ENCODE assay signal across 27 cellular contexts in genomic region chr10:126843299-126843934, GRCh38.
"Had no signal": no experiment of that assay in that cellular context is flagged by ENCODE, and none has a peak within 500 bp of the region (broad histone marks: within the 10 kb centered on the region; RNA-seq: fewer than 3 reads in every experiment).

No MANE protein-coding gene starts in this region.

- H3K36me3 ChIP-seq: breast epithelium, gastrocnemius medialis, left lung, right atrium auricular region, stomach, thyroid gland had no signal

- H3K4me3 ChIP-seq: breast epithelium, gastrocnemius medialis, left lung, lung, right atrium auricular region, stomach, thyroid gland had no signal

- H3K27me3 ChIP-seq: breast epithelium, gastrocnemius medialis, left lung, right atrium auricular region, stomach, thyroid gland had no signal

- H3K4me3 Mint-ChIP-seq: activated B cell treated with CpG ODN at 0.5 μM for 24 hours; activated CD8-positive, alpha-beta T cell treated with anti-CD3 and anti-CD28 coated beads for 36 hours; activated naive CD4-positive, alpha-beta T cell treated with anti-CD3 and anti-CD28 coated beads, Interleukin-2, amount 50 U/mL, for 24 hours; activated naive CD8-positive, alpha-beta T cell treated with anti-CD3 and anti-CD28 coated beads, Interleukin-2, amount 50 U/mL, for 24 hours; central memory CD8-positive, alpha-beta T cell; immature natural killer cell; naive B cell; nephron progenitor cell; stimulated activated naive B cell treated with anti-CD40 and anti-IgM and Interleukin-4, amounts not matched to agents 10 μg/mL and 1 μg/mL and 100 μg/mL, for 72 hours; T-cell; T-helper 2 cell treated with Interferon-gamma antibody and Interleukin-4, amounts not matched to agents 5 μg/mL and 100 μg/mL, for 36 hours had no signal

- H3K4me1 ChIP-seq: breast epithelium, gastrocnemius medialis, left lung, right atrium auricular region had no signal

- H3K9me3 Mint-ChIP-seq: activated B cell treated with CpG ODN at 0.5 μM for 24 hours; activated naive CD4-positive, alpha-beta T cell treated with anti-CD3 and anti-CD28 coated beads, Interleukin-2, amount 50 U/mL, for 24 hours; activated naive CD8-positive, alpha-beta T cell treated with anti-CD3 and anti-CD28 coated beads, Interleukin-2, amount 50 U/mL, for 24 hours; immature natural killer cell; nephron progenitor cell had no signal

- H3K27me3 Mint-ChIP-seq: activated B cell treated with CpG ODN at 0.5 μM for 24 hours; activated CD8-positive, alpha-beta T cell treated with anti-CD3 and anti-CD28 coated beads for 36 hours; activated naive CD4-positive, alpha-beta T cell treated with anti-CD3 and anti-CD28 coated beads, Interleukin-2, amount 50 U/mL, for 24 hours; activated naive CD8-positive, alpha-beta T cell treated with anti-CD3 and anti-CD28 coated beads, Interleukin-2, amount 50 U/mL, for 24 hours; central memory CD8-positive, alpha-beta T cell; stimulated activated naive B cell treated with anti-CD40 and anti-IgM and Interleukin-4, amounts not matched to agents 10 μg/mL and 1 μg/mL and 100 μg/mL, for 72 hours had no signal

- ATAC-seq: activated CD8-positive, alpha-beta T cell treated with anti-CD3 and anti-CD28 coated beads for 36 hours; activated naive CD8-positive, alpha-beta T cell treated with anti-CD3 and anti-CD28 coated beads, Interleukin-2, amount 50 U/mL, for 24 hours; gastrocnemius medialis; left lung; stimulated activated naive B cell treated with anti-CD40 and anti-IgM and Interleukin-4, amounts not matched to agents 10 μg/mL and 1 μg/mL and 100 μg/mL, for 72 hours; T-cell had no signal

- H3K4me1 Mint-ChIP-seq: activated B cell treated with CpG ODN at 0.5 μM for 24 hours; activated naive CD4-positive, alpha-beta T cell treated with anti-CD3 and anti-CD28 coated beads, Interleukin-2, amount 50 U/mL, for 24 hours; activated naive CD8-positive, alpha-beta T cell treated with anti-CD3 and anti-CD28 coated beads, Interleukin-2, amount 50 U/mL, for 24 hours; central memory CD8-positive, alpha-beta T cell; immature natural killer cell; naive B cell; nephron progenitor cell; stimulated activated naive B cell treated with anti-CD40 and anti-IgM and Interleukin-4, amounts not matched to agents 10 μg/mL and 1 μg/mL and 100 μg/mL, for 72 hours; T-cell had no signal

- H3K36me3 Mint-ChIP-seq: activated naive CD4-positive, alpha-beta T cell treated with anti-CD3 and anti-CD28 coated beads, Interleukin-2, amount 50 U/mL, for 24 hours; immature natural killer cell; naive B cell; stimulated activated naive B cell treated with anti-CD40 and anti-IgM and Interleukin-4, amounts not matched to agents 10 μg/mL and 1 μg/mL and 100 μg/mL, for 72 hours; T-cell had no signal

- H3K27ac ChIP-seq: breast epithelium, gastrocnemius medialis, left lung, right atrium auricular region, stomach, thyroid gland had no signal

- H3K9me3 ChIP-seq: breast epithelium, gastrocnemius medialis, left lung, right atrium auricular region, stomach, thyroid gland had no signal

- H3K27ac Mint-ChIP-seq: activated B cell treated with CpG ODN at 0.5 μM for 24 hours; activated CD8-positive, alpha-beta T cell treated with anti-CD3 and anti-CD28 coated beads for 36 hours; activated naive CD4-positive, alpha-beta T cell treated with anti-CD3 and anti-CD28 coated beads, Interleukin-2, amount 50 U/mL, for 24 hours; activated naive CD8-positive, alpha-beta T cell treated with anti-CD3 and anti-CD28 coated beads, Interleukin-2, amount 50 U/mL, for 24 hours; activated T-helper 2 cell treated with anti-CD3 and anti-CD28 coated beads, Interferon-gamma antibody, Interleukin-2, Interleukin-4, amounts not matched to agents 10 μg/mL and 5 μg/mL and 100 μg/mL, durations not matched to agents 14 hours and 24 hours and 36 hours; immature natural killer cell; naive B cell; stimulated activated naive B cell treated with anti-CD40 and anti-IgM and Interleukin-4, amounts not matched to agents 10 μg/mL and 1 μg/mL and 100 μg/mL, for 72 hours; T-cell; T-helper 2 cell treated with Interferon-gamma antibody and Interleukin-4, amounts not matched to agents 5 μg/mL and 100 μg/mL, for 36 hours had no signal

- DNase-seq: activated B cell treated with CpG ODN at 0.5 μM for 24 hours; activated CD4-positive, alpha-beta T cell treated with anti-CD3 and anti-CD28 coated beads, Interleukin-2, amount 50 U/mL, for 1 hour; activated CD8-positive, alpha-beta T cell treated with anti-CD3 and anti-CD28 coated beads for 36 hours; activated naive CD8-positive, alpha-beta T cell treated with anti-CD3 and anti-CD28 coated beads, Interleukin-2, amount 50 U/mL, for 24 hours; activated T-cell treated with anti-CD3 and anti-CD28 coated beads, Interleukin-2, amount 50 U/mL, for 48 hours; effector CD8-positive, alpha-beta T cell; gastrocnemius medialis; glutamatergic neuron; hypothalamus; immature natural killer cell; left lung; naive B cell; nephron progenitor cell; occipital lobe; stimulated activated CD4-positive, alpha-beta T cell treated with anti-CD3 and anti-CD28 coated beads, Interleukin-15, amount 100 ng/mL, for 24 hours; stimulated activated CD4-positive, alpha-beta T cell treated with anti-CD3 and anti-CD28 coated beads, Interleukin-2, amount 100 ng/mL, for 24 hours; stimulated activated naive B cell treated with anti-CD40 and anti-IgM and Interleukin-4, amounts not matched to agents 10 μg/mL and 1 μg/mL and 100 μg/mL, for 72 hours; stomach; T-cell had no signal
